In the genomic region with DNA sequence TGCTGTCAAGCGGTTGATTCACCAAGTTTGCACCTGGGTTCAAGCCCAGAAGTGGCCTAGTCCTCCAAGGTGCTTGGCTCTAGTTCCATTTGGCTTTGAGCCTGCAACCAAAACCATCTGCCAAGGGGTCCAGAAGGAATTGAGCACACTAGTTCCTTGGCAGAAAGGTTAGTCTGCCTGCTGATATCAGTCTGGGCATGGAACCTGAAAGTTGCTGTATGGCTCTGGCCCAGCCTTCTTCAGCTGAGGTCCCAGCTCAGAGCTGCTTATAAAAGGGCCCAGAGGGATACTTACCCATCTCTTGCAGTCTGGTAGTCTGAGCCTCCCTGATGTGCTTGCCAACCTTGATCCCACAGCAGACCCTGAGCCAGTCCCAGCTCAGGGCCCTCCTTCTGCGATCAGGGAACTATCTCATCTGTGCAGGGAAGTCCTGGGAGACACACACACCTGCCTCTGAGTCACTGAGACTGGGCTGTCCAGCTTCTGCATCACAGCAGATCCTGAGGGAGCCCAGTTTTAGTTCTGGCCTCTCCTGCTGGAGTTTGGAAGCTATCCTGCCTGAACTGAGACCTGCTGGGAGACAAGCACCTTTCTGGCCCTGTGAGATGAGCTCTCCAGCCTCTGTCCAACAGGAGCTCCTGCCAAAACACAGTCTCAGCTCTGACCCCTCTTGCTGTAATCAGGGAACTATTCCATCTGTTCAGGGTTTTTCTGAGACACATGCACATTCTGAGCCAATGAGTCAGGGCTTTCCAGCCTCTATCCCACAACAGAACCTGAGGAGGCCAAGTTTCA, we compare ENCODE assay signal across 8 cellular contexts.
A peak's percentile ranks its signal among the peaks of the same experiment; 100 is the strongest.
DNase-seq lines count a peak whose midpoint lies in the region; ATAC-seq lines count a peak whose summit lies in the region.
"Had no signal": no experiment of that assay in that cellular context is flagged by ENCODE, and none has a peak within 500 bp of the region (broad histone marks: within the 10 kb centered on the region; RNA-seq: fewer than 3 reads in every experiment).

No MANE protein-coding gene starts in this region.

- WGBS in right cardiac atrium: 73% methylated on average over 2 of the region's 2 CpGs

- no peak overlapping the region for H3K4me3 ChIP-seq in right cardiac atrium (ENCODE audit: low read length)

- H3K9me3 ChIP-seq in right cardiac atrium (ENCODE audit: control insufficient read depth, low read length): no peaks in the 10 kb centered on the region

- H3K27me3 ChIP-seq in right cardiac atrium (ENCODE audit: control insufficient read depth, insufficient read depth): no peaks in the 10 kb centered on the region

- peaks cover 5% of the 10 kb centered on the region for H3K4me1 ChIP-seq in right cardiac atrium (ENCODE audit: control insufficient read depth, insufficient read depth, low read length)

- peak; percentile 54 to 56 for ATAC-seq in right cardiac atrium

- intact Hi-C loops in right cardiac atrium (cut with DNase I): no loop called here

- H3K27ac ChIP-seq in right cardiac atrium (ENCODE audit: low read length): no peak overlapping the region

- DNase-seq in HK-2 (ENCODE audit: unreplicated experiment) (peak; percentile 52), UCSD-AML1 (lab: John Stamatoyannopoulos, UW; ENCODE audit: unreplicated experiment) (peak; percentile 5), right cardiac atrium (no peak), stromal cell of bone marrow (ENCODE audit: low read depth) (peak; percentile 57), superior temporal gyrus (ENCODE audit: extremely low spot score) (no peak)
- DNase-seq in activated CD8-positive, alpha-beta memory T cell treated with anti-CD3 and anti-CD28 coated beads, Interleukin-2, amount 50 U/mL, for 4 hours: no peak
- DNase-seq in stimulated activated CD4-positive, alpha-beta T cell treated with anti-CD3 and anti-CD28 coated beads, Interleukin-2, amount 100 ng/mL, for 48 hours: no peak
- DNase-seq: activated CD4-positive, alpha-beta T cell treated with anti-CD3 and anti-CD28 coated beads for 4 hours had no signal

Comparison
In these comparisons a context has a peak if more than half of its experiments do, and no peak if none do; other contexts are left out.
1. DNase-seq: peak in HK-2 (single experiment), UCSD-AML1 (single experiment) and stromal cell of bone marrow (single experiment); none in right cardiac atrium (0 of 3), activated CD8-positive, alpha-beta memory T cell treated with anti-CD3 and anti-CD28 coated beads, Interleukin-2, amount 50 U/mL, for 4 hours (single experiment), stimulated activated CD4-positive, alpha-beta T cell treated with anti-CD3 and anti-CD28 coated beads, Interleukin-2, amount 100 ng/mL, for 48 hours (0 of 2) and superior temporal gyrus (single experiment).